23 cellular contexts compared by ENCODE assay signal in genomic region chr2:235937936-235938335, GRCh38.
"Had no signal": no experiment of that assay in that cellular context is flagged by ENCODE, and none has a peak within 500 bp of the region (broad histone marks: within the 10 kb centered on the region; RNA-seq: fewer than 3 reads in every experiment).

No MANE protein-coding gene starts in this region.

- H3K9me3 ChIP-seq: pancreas, prostate gland, testis, transverse colon had no signal

- H3K27ac ChIP-seq: pancreas, prostate gland, testis, transverse colon, VCaP had no signal

- H3K27me3 ChIP-seq: pancreas, testis, transverse colon had no signal

- H3K4me1 ChIP-seq: pancreas, prostate gland, testis, transverse colon had no signal

- DNase-seq: activated CD4-positive, alpha-beta memory T cell treated with anti-CD3 and anti-CD28 coated beads for 36 hours; activated CD4-positive, alpha-beta T cell treated with anti-CD3 and anti-CD28 coated beads for 48 hours; activated CD8-positive, alpha-beta memory T cell treated with anti-CD3 and anti-CD28 coated beads, Interleukin-2, amount 50 U/mL, for 4 hours; activated gamma-delta T cell treated with Interleukin-2 at 50 U/mL for 16 hours; activated naive CD4-positive, alpha-beta T cell treated with anti-CD3 and anti-CD28 coated beads, Interleukin-2, amount 50 U/mL, for 16 hours; activated T-cell treated with anti-CD3 and anti-CD28 coated beads, Interleukin-2, amount 50 U/mL, for 1 hour; amygdala; cortex of kidney; effector memory CD8-positive, alpha-beta T cell; erythroblast; hippocampal formation; kidney; left colon; naive thymus-derived CD8-positive, alpha-beta T cell; nucleus accumbens; stimulated activated CD4-positive, alpha-beta T cell treated with anti-CD3 and anti-CD28 coated beads, Interleukin-4, amount 100 ng/mL, for 1 hour; stimulated activated naive CD8-positive, alpha-beta T cell treated with anti-CD3 and anti-CD28 coated beads, Interleukin-15, Interleukin-2, amounts not matched to agents 100 U/mL and 50 U/mL, for 24 hours; T-cell; testis; transverse colon had no signal

- H3K4me3 ChIP-seq: pancreas, prostate gland, testis, transverse colon had no signal

- H3K36me3 ChIP-seq: pancreas, prostate gland, transverse colon had no signal

- ATAC-seq: effector memory CD8-positive, alpha-beta T cell; left colon; naive thymus-derived CD8-positive, alpha-beta T cell; pancreas; stimulated activated naive CD8-positive, alpha-beta T cell treated with anti-CD3 and anti-CD28 coated beads, Interleukin-15, Interleukin-2, amounts not matched to agents 100 U/mL and 50 U/mL, for 24 hours; T-cell had no signal
